Comparison of ENCODE assay signal across 1 cellular context in genomic region chr1:244163861-244164562, GRCh38.
TF ChIP-seq lines count a peak whose summit lies in the region.

No MANE protein-coding gene starts in this region.

TF ChIP-seq in HEK293, 187 proteins besides CTCF, POLR2A, EP300 and RAD21 (continued from another document and continues in another):
- TF ChIP-seq ZSCAN16 (tag by site-specific recombination; IDR thresholded peaks at IDR 0.05) (no peak), ZEB2 (tag by site-specific recombination; IDR thresholded peaks at IDR 0.05) (0 out of 2 replicates have a peak, but pooled peaks have one; percentile 36), ZNF521 (tag by site-specific recombination; IDR thresholded peaks at IDR 0.05) (no peak), ZNF791 (tag by site-specific recombination; IDR thresholded peaks at IDR 0.05) (no peak), ZFP37 (tag by site-specific recombination; IDR thresholded peaks at IDR 0.05) (peak; percentile 94; the same call in 1 of the 2 replicates), KLF7 (tag by site-specific recombination; IDR thresholded peaks at IDR 0.05; ENCODE audit: borderline replicate concordance) (no peak), ZNF362 (tag by site-specific recombination; IDR thresholded peaks at IDR 0.05) (no peak; the same call in 1 of the 2 replicates), REPIN1 (tag by site-specific recombination; IDR thresholded peaks at IDR 0.05; ENCODE audit: low read depth) (no peak), ZNF174 (tag by site-specific recombination; IDR thresholded peaks at IDR 0.05) (no peak), ZNF792 (tag by site-specific recombination; IDR thresholded peaks at IDR 0.05) (no peak), PRDM1 (tag by site-specific recombination; IDR thresholded peaks at IDR 0.05) (no peak), ATF2 (tag by site-specific recombination; IDR thresholded peaks at IDR 0.05; ENCODE audit: low read depth) (no peak), ZNF692 (tag by site-specific recombination; IDR thresholded peaks at IDR 0.05) (0 out of 2 replicates have a peak, but pooled peaks have one; percentile 55), ZNF48 (tag by site-specific recombination; IDR thresholded peaks at IDR 0.05) (no peak), MEIS1 (CRISPR knock-in tag; IDR thresholded peaks at IDR 0.05; ENCODE audit: borderline replicate concordance) (no peak), ZNF600 (tag by site-specific recombination; IDR thresholded peaks at IDR 0.05) (peak; percentile 91), ZNF350 (tag by site-specific recombination; IDR thresholded peaks at IDR 0.05) (no peak), ZNF335 (tag by site-specific recombination; conservative IDR thresholded peaks at IDR 0.05) (peak; percentile 71), ZNF768 (tag by site-specific recombination; IDR thresholded peaks at IDR 0.05) (no peak), WT1 (tag by site-specific recombination; IDR thresholded peaks at IDR 0.05) (peak; percentile 54; the same call in 1 of the 2 replicates), ZXDB (tag by site-specific recombination; IDR thresholded peaks at IDR 0.05) (0 out of 2 replicates have a peak, but pooled peaks have one; percentile 19), PRDM10 (tag by site-specific recombination; IDR thresholded peaks at IDR 0.05) (peak; percentile 67), ZNF26 (tag by site-specific recombination; IDR thresholded peaks at IDR 0.05) (no peak), ZNF24 (tag by site-specific recombination; IDR thresholded peaks at IDR 0.05) (0 out of 2 replicates have a peak, but pooled peaks have one; percentile 29), ZIC2 (tag by site-specific recombination; IDR thresholded peaks at IDR 0.05) (no peak), ZBTB17 (tag by site-specific recombination; IDR thresholded peaks at IDR 0.05) (peak; percentile 51), GLIS2 (tag by site-specific recombination; IDR thresholded peaks at IDR 0.05) (no peak; the same call in 1 of the 2 replicates), ZNF10 (tag by site-specific recombination; IDR thresholded peaks at IDR 0.05) (0 out of 2 replicates have a peak, but pooled peaks have one; percentile 17), ZNF624 (tag by site-specific recombination; IDR thresholded peaks at IDR 0.05) (no peak)
- TF ChIP-seq, protein P1, sequence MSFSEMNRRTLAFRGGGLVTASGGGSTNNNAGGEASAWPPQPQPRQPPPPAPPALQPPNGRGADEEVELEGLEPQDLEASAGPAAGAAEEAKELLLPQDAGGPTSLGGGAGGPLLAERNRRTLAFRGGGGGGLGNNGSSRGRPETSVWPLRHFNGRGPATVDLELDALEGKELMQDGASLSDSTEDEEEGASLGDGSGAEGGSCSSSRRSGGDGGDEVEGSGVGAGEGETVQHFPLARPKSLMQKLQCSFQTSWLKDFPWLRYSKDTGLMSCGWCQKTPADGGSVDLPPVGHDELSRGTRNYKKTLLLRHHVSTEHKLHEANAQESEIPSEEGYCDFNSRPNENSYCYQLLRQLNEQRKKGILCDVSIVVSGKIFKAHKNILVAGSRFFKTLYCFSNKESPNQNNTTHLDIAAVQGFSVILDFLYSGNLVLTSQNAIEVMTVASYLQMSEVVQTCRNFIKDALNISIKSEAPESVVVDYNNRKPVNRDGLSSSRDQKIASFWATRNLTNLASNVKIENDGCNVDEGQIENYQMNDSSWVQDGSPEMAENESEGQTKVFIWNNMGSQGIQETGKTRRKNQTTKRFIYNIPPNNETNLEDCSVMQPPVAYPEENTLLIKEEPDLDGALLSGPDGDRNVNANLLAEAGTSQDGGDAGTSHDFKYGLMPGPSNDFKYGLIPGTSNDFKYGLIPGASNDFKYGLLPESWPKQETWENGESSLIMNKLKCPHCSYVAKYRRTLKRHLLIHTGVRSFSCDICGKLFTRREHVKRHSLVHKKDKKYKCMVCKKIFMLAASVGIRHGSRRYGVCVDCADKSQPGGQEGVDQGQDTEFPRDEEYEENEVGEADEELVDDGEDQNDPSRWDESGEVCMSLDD (tag by site-specific recombination; IDR thresholded peaks at IDR 0.05) = no peak
- TF ChIP-seq, protein P2, sequence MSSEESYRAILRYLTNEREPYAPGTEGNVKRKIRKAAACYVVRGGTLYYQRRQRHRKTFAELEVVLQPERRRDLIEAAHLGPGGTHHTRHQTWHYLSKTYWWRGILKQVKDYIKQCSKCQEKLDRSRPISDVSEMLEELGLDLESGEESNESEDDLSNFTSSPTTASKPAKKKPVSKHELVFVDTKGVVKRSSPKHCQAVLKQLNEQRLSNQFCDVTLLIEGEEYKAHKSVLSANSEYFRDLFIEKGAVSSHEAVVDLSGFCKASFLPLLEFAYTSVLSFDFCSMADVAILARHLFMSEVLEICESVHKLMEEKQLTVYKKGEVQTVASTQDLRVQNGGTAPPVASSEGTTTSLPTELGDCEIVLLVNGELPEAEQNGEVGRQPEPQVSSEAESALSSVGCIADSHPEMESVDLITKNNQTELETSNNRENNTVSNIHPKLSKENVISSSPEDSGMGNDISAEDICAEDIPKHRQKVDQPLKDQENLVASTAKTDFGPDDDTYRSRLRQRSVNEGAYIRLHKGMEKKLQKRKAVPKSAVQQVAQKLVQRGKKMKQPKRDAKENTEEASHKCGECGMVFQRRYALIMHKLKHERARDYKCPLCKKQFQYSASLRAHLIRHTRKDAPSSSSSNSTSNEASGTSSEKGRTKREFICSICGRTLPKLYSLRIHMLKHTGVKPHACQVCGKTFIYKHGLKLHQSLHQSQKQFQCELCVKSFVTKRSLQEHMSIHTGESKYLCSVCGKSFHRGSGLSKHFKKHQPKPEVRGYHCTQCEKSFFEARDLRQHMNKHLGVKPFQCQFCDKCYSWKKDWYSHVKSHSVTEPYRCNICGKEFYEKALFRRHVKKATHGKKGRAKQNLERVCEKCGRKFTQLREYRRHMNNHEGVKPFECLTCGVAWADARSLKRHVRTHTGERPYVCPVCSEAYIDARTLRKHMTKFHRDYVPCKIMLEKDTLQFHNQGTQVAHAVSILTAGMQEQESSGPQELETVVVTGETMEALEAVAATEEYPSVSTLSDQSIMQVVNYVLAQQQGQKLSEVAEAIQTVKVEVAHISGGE (tag by site-specific recombination; conservative IDR thresholded peaks at IDR 0.05; ENCODE audit: low read depth) = peak; percentile 84
- TF ChIP-seq, protein P3, sequence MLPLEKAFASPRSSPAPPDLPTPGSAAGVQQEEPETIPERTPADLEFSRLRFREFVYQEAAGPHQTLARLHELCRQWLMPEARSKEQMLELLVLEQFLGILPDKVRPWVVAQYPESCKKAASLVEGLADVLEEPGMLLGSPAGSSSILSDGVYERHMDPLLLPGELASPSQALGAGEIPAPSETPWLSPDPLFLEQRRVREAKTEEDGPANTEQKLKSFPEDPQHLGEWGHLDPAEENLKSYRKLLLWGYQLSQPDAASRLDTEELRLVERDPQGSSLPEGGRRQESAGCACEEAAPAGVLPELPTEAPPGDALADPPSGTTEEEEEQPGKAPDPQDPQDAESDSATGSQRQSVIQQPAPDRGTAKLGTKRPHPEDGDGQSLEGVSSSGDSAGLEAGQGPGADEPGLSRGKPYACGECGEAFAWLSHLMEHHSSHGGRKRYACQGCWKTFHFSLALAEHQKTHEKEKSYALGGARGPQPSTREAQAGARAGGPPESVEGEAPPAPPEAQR (tag by site-specific recombination; IDR thresholded peaks at IDR 0.05) = no peak
- TF ChIP-seq, protein P4, sequence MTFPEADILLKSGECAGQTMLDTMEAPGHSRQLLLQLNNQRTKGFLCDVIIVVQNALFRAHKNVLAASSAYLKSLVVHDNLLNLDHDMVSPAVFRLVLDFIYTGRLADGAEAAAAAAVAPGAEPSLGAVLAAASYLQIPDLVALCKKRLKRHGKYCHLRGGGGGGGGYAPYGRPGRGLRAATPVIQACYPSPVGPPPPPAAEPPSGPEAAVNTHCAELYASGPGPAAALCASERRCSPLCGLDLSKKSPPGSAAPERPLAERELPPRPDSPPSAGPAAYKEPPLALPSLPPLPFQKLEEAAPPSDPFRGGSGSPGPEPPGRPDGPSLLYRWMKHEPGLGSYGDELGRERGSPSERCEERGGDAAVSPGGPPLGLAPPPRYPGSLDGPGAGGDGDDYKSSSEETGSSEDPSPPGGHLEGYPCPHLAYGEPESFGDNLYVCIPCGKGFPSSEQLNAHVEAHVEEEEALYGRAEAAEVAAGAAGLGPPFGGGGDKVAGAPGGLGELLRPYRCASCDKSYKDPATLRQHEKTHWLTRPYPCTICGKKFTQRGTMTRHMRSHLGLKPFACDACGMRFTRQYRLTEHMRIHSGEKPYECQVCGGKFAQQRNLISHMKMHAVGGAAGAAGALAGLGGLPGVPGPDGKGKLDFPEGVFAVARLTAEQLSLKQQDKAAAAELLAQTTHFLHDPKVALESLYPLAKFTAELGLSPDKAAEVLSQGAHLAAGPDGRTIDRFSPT (tag by site-specific recombination; IDR thresholded peaks at IDR 0.05) = no peak
